ENCODE assay signal across 1 cellular context in the genomic region with DNA sequence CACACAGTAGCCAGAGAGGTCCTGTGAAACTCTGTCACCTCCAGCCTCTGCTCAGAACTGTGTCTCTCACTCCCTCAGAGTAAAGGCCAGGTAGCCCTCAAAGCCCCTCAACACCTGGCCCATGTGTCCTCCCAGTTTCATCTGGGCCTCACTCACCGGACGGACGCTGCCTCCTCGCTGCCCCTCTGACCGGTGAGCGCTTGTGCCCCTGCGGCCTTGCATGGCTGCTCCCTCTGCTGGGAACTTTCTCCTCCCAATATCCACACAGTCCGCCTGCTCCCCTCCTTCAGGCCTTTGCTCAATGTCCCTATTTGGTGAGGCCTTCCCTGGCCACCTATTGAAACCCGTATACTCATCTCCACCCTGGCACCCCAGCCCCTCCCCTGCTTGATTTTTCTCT.
TF ChIP-seq lines count a peak whose summit lies in the region.

No MANE protein-coding gene starts in this region.

TF ChIP-seq in WTC11, 78 proteins besides CTCF, POLR2A, EP300 and RAD21 (continued from another document):
- TF ChIP-seq, protein P1, sequence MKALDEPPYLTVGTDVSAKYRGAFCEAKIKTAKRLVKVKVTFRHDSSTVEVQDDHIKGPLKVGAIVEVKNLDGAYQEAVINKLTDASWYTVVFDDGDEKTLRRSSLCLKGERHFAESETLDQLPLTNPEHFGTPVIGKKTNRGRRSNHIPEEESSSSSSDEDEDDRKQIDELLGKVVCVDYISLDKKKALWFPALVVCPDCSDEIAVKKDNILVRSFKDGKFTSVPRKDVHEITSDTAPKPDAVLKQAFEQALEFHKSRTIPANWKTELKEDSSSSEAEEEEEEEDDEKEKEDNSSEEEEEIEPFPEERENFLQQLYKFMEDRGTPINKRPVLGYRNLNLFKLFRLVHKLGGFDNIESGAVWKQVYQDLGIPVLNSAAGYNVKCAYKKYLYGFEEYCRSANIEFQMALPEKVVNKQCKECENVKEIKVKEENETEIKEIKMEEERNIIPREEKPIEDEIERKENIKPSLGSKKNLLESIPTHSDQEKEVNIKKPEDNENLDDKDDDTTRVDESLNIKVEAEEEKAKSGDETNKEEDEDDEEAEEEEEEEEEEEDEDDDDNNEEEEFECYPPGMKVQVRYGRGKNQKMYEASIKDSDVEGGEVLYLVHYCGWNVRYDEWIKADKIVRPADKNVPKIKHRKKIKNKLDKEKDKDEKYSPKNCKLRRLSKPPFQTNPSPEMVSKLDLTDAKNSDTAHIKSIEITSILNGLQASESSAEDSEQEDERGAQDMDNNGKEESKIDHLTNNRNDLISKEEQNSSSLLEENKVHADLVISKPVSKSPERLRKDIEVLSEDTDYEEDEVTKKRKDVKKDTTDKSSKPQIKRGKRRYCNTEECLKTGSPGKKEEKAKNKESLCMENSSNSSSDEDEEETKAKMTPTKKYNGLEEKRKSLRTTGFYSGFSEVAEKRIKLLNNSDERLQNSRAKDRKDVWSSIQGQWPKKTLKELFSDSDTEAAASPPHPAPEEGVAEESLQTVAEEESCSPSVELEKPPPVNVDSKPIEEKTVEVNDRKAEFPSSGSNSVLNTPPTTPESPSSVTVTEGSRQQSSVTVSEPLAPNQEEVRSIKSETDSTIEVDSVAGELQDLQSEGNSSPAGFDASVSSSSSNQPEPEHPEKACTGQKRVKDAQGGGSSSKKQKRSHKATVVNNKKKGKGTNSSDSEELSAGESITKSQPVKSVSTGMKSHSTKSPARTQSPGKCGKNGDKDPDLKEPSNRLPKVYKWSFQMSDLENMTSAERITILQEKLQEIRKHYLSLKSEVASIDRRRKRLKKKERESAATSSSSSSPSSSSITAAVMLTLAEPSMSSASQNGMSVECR (CRISPR knock-in tag; IDR thresholded peaks at IDR 0.05; ENCODE audit: borderline replicate concordance) = no peak
- TF ChIP-seq, protein P2, sequence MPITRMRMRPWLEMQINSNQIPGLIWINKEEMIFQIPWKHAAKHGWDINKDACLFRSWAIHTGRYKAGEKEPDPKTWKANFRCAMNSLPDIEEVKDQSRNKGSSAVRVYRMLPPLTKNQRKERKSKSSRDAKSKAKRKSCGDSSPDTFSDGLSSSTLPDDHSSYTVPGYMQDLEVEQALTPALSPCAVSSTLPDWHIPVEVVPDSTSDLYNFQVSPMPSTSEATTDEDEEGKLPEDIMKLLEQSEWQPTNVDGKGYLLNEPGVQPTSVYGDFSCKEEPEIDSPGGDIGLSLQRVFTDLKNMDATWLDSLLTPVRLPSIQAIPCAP (CRISPR knock-in tag; IDR thresholded peaks at IDR 0.05) = no peak
- TF ChIP-seq SP1 (CRISPR knock-in tag; conservative IDR thresholded peaks at IDR 0.05) = no peak
- TF ChIP-seq MYBL2 (CRISPR knock-in tag; IDR thresholded peaks at IDR 0.05) = no peak
- no peak for TF ChIP-seq CBFB (CRISPR knock-in tag; IDR thresholded peaks at IDR 0.05; ENCODE audit: low read depth)
